8 cellular contexts compared by ENCODE assay signal in the genomic region with DNA sequence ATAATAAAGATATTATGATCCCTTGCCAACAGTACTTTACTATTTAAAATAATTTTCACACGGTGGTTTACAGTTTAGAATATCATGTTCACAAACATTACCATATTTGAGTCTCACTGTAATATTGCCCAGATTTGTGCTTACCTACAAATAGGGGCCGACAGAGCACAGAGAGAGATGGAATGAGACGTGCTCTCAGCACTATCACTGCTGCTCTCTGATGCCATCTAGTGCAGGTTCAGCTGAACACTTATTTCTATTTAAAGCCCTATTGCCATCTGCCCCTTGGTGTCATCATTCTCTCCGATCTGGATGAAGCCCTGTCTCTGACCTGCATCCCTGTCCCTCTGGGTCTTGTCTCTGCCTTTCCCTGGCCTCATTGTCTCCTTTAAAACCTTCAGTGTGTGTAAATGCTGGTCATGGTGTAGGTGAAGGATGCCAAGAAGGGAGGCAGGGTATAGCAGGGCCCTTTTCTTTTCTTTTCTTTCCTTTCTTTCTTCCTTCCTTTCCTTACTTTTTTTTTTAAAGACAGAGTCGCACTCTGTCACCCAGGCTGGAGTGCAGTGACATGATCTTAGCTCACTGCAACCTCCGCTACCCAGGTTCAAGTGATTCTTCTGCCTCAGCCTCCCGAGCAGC. TPM values are rescaled to one million over a fixed set of nuclear protein-coding genes. Genes with fewer than 3 reads are reported as not detected.
DNase-seq lines count a peak whose midpoint lies in the region; ATAC-seq and TF ChIP-seq lines count a peak whose summit lies in the region.

No MANE protein-coding gene starts in this region.

- peaks cover 0 to 7% of the 10 kb centered on the region in 2 donors for H3K4me1 ChIP-seq in thoracic aorta (ENCODE audit: control insufficient read depth in 1 of 2, low read depth in 2 of 2)

- H3K9me3 Mint-ChIP-seq in activated CD4-positive, alpha-beta T cell treated with anti-CD3 and anti-CD28 coated beads, Interleukin-2, amount 10 ng/mL, durations not matched to agents 7 days and 5 days = no peaks in the 10 kb centered on the region

- CTCF ChIA-PET in activated CD4-positive, alpha-beta T cell treated with anti-CD3 and anti-CD28 coated beads, Interleukin-2, amount 10 ng/mL, durations not matched to agents 7 days and 5 days (lab: Charles Lee) = interaction anchor here (0.7 to 1.7 kb wide), 21 partner anchors 9 to 329 kb away, joined by 3 to 7 read pairs (median 4); partner anchors contain the start of genes BCAN and TTC24

- no peaks in the 10 kb centered on the region for H3K9me3 ChIP-seq in thoracic aorta

- H3K27ac ChIP-seq in thoracic aorta = no peak overlapping the region

- peaks cover 4% of the 10 kb centered on the region for H3K4me1 Mint-ChIP-seq in activated CD4-positive, alpha-beta T cell treated with anti-CD3 and anti-CD28 coated beads, Interleukin-2, amount 10 ng/mL, durations not matched to agents 7 days and 5 days

- no peak overlapping the region for H3K27ac Mint-ChIP-seq in activated CD4-positive, alpha-beta T cell treated with anti-CD3 and anti-CD28 coated beads, Interleukin-2, amount 10 ng/mL, durations not matched to agents 7 days and 5 days

- peaks cover 4% of the 10 kb centered on the region for H3K27me3 ChIP-seq in thoracic aorta (replicated peaks; ENCODE audit: insufficient read depth)

- H3K36me3 Mint-ChIP-seq in activated CD4-positive, alpha-beta T cell treated with anti-CD3 and anti-CD28 coated beads, Interleukin-2, amount 10 ng/mL, durations not matched to agents 7 days and 5 days (ENCODE audit: low read depth) = no peaks in the 10 kb centered on the region

- POLR2A ChIA-PET in activated CD4-positive, alpha-beta T cell treated with anti-CD3 and anti-CD28 coated beads, Interleukin-2, amount 10 ng/mL, durations not matched to agents 7 days and 5 days (lab: Charles Lee) = interaction anchor here (0.6 kb wide), 1 partner anchor 223 kb away, joined by 3 read pairs; no protein-coding TSS in a partner anchor

- H3K36me3 ChIP-seq in thoracic aorta = no peaks in the 10 kb centered on the region

- TF ChIP-seq CTCF in GM12872 (IDR thresholded peaks at IDR 0.05; ENCODE audit: insufficient read depth, low read depth, low read length) (peak; percentile 84), thoracic aorta (IDR thresholded peaks at IDR 0.05) (peak; percentile 79)

- H3K27me3 Mint-ChIP-seq in activated CD4-positive, alpha-beta T cell treated with anti-CD3 and anti-CD28 coated beads, Interleukin-2, amount 10 ng/mL, durations not matched to agents 7 days and 5 days = peaks cover 19% of the 10 kb centered on the region

- DNase-seq in NCI-H69 (lab: John Stamatoyannopoulos, UW) = peak; percentile 86
- DNase-seq in activated CD4-positive, alpha-beta T cell treated with anti-CD3 and anti-CD28 coated beads, Interleukin-2, amount 10 ng/mL, durations not matched to agents 7 days and 5 days = peak; percentile 82
- DNase-seq in effector CD4-positive, alpha-beta T cell = peak; percentile 58
- DNase-seq in medulla oblongata (ENCODE audit: extremely low spot score) = peak; percentile 93
- DNase-seq in thoracic aorta (ENCODE audit: low spot score) = no peak

- no peak overlapping the region for H3K4me3 Mint-ChIP-seq in activated CD4-positive, alpha-beta T cell treated with anti-CD3 and anti-CD28 coated beads, Interleukin-2, amount 10 ng/mL, durations not matched to agents 7 days and 5 days

- H3K4me3 ChIP-seq in thoracic aorta = no peak overlapping the region

- ATAC-seq in HG03439 (IDR thresholded peaks at IDR 0.05; ENCODE audit: unreplicated experiment) (peak; percentile 81), thoracic aorta (ENCODE audit: insufficient number of reproducible peaks, low FRiP score, low read depth) (peak; percentile 87), HG03469 (IDR thresholded peaks at IDR 0.05; ENCODE audit: unreplicated experiment) (no peak)

RNA-seq across cellular contexts. Expression of gene GPATCH4, which starts 6.9 kb away (rescaled TPM):
- total RNA-seq in activated CD4-positive, alpha-beta T cell treated with anti-CD3 and anti-CD28 coated beads, Interleukin-2, amount 10 ng/mL, durations not matched to agents 7 days and 5 days = 10 to 100 TPM; 29.9 to 33.4 TPM
- 10 to 100 TPM in 1 of 2 donors, 1 to 10 TPM in 1; 8.1 to 69.3 TPM for total RNA-seq in thoracic aorta

RNA-seq across cellular contexts. Expression of gene HAPLN2, which starts 11.1 kb away (rescaled TPM):
- total RNA-seq in activated CD4-positive, alpha-beta T cell treated with anti-CD3 and anti-CD28 coated beads, Interleukin-2, amount 10 ng/mL, durations not matched to agents 7 days and 5 days = under 1 TPM in 1 of 2 experiments, not detected in 1; 0.62 TPM
- 1 to 10 TPM in 1 of 2 donors, not detected in 1; 1.2 TPM for total RNA-seq in thoracic aorta

RNA-seq across cellular contexts. Expression of gene NAXE, which starts 16.6 kb away (rescaled TPM):
- total RNA-seq in activated CD4-positive, alpha-beta T cell treated with anti-CD3 and anti-CD28 coated beads, Interleukin-2, amount 10 ng/mL, durations not matched to agents 7 days and 5 days = 10 to 100 TPM; 52.9 to 54.2 TPM
- total RNA-seq in thoracic aorta = 10 to 100 TPM; 38.3 to 66.5 TPM

RNA-seq across cellular contexts. Expression of gene TTC24, which starts 28.6 kb away (rescaled TPM):
- 1 to 10 TPM; 2.9 to 4.6 TPM for total RNA-seq in activated CD4-positive, alpha-beta T cell treated with anti-CD3 and anti-CD28 coated beads, Interleukin-2, amount 10 ng/mL, durations not matched to agents 7 days and 5 days
- not detected for total RNA-seq in thoracic aorta

RNA-seq across cellular contexts. Expression of gene BCAN, which starts 33.8 kb away (rescaled TPM):
- total RNA-seq in activated CD4-positive, alpha-beta T cell treated with anti-CD3 and anti-CD28 coated beads, Interleukin-2, amount 10 ng/mL, durations not matched to agents 7 days and 5 days = not detected
- total RNA-seq in thoracic aorta = under 1 TPM; 0.54 to 0.99 TPM
